Comparison of ENCODE assay signal across 23 cellular contexts in the genomic region with DNA sequence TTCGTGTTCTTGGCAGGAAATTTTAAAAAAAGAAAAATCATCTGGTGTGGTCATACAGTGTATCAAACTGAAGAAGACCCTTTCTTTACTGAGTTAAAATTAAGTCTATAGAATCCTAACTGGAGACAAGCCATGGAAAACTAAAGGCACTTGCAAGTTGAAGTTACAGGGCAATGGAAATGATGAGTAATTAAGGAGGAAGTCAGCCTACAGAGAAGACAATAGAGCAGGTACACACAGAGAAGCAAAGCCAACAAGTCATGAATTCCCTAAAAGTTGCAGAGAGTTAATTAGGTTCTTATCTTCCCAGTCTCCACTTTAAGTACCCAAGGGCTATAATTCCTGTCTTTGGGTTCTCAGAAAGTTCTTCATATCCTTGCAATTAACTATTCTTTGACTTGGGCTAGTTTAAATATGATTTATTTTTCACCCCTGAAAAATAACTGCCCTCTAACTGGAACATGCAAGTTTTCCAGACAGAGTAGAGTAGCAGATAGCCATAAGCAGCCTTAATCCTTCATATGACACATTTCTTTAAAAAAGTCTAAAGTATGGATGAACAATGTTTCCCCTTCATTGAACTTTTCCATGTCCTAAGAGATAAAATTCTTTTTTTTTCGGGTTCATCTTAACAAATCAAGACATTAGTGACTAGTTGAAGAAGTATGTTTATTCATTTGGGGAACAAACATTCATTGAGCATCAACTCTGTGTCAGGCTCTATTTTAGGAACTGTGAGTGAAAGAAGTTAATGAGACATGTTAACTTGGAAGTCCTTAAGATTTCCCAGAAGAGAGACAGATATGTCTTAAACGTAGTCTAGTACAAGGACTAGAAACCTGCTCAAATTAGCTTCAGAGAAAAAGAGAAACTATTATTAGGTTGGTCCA. TPM values are rescaled to one million over a fixed set of nuclear protein-coding genes. Genes with fewer than 3 reads are reported as not detected.
DNase-seq lines count a peak whose midpoint lies in the region; ATAC-seq and TF ChIP-seq lines count a peak whose summit lies in the region.
"Had no signal": no experiment of that assay in that cellular context is flagged by ENCODE, and none has a peak within 500 bp of the region (broad histone marks: within the 10 kb centered on the region; RNA-seq: fewer than 3 reads in every experiment).

No MANE protein-coding gene starts in this region.

- no peaks in the 10 kb centered on the region for H4K20me1 ChIP-seq in Loucy (ENCODE audit: insufficient read depth, low read length, poor library complexity, severe bottlenecking)

- DNase-seq in EH (ENCODE audit: low read depth) (peak; percentile 74), cardiac fibroblast (ENCODE audit: low read depth in 2 of 2) (peak; percentile 29 to 63), mesenchymal stem cell (peak; percentile 68), HK-2 (ENCODE audit: unreplicated experiment) (no peak), omental fat pad (ENCODE audit: low spot score) (no peak)
- DNase-seq in activated CD4-positive, CD25-positive, alpha-beta regulatory T cell treated with anti-CD3 and anti-CD28 coated beads, Interleukin-2, amount 50 U/mL, for 72 hours: no peak
- DNase-seq: activated CD4-positive, CD25-positive, alpha-beta regulatory T cell; activated effector memory CD4-positive, alpha-beta T cell treated with Interleukin-2 at 50 U/mL for 16 hours; adrenal gland; CD8-positive, alpha-beta memory T cell; cerebellar nuclear complex; DND-41; foreskin keratinocyte; NCI-H1092; NCI-H2029 treated with DMSO at 0.1 percent for 48 hours; NCI-H510A treated with DMSO at 0.1 percent for 48 hours; right lobe of liver; stimulated activated naive CD8-positive, alpha-beta T cell treated with anti-CD3 and anti-CD28 coated beads, Interleukin-15, Interleukin-2, amounts not matched to agents 100 U/mL and 50 U/mL, for 24 hours; upper lobe of right lung had no signal

- no peak overlapping the region for H2AK5ac ChIP-seq in mesenchymal stem cell (ENCODE audit: low read length, severe bottlenecking)

- no peaks in the 10 kb centered on the region for H3K79me2 ChIP-seq in Loucy (ENCODE audit: insufficient read depth, low read length)

- no peaks in the 10 kb centered on the region for H3K27me3 ChIP-seq in Loucy (ENCODE audit: insufficient read depth, low read length, poor library complexity, severe bottlenecking)
- H3K27me3 ChIP-seq in mesenchymal stem cell (ENCODE audit: control insufficient read depth in 1 of 2, insufficient read depth in 1 of 2, low read length in 2 of 2): no peaks in the 10 kb centered on the region
- H3K27me3 ChIP-seq: adrenal gland, foreskin keratinocyte, right lobe of liver, upper lobe of right lung had no signal

- H3K4me1 ChIP-seq in Loucy (ENCODE audit: insufficient read depth, low read length, poor library complexity, severe bottlenecking) (peaks cover 17% of the 10 kb centered on the region), mesenchymal stem cell (ENCODE audit: control insufficient read depth, insufficient read depth, low read depth, low read length) (peaks cover 4% of the 10 kb centered on the region)

- H3K27ac ChIP-seq in mesenchymal stem cell (ENCODE audit: low read length, poor library complexity, severe bottlenecking): no peak overlapping the region
- H3K27ac ChIP-seq: foreskin keratinocyte, HL-60, right lobe of liver, upper lobe of right lung had no signal

- no peak overlapping the region for H2BK15ac ChIP-seq in mesenchymal stem cell (ENCODE audit: low read depth, poor library complexity, severe bottlenecking)

- no peak overlapping the region for H3K18ac ChIP-seq in mesenchymal stem cell (ENCODE audit: low read depth in 1 of 2, low read length in 2 of 2)

- no peak overlapping the region for H2BK12ac ChIP-seq in mesenchymal stem cell (ENCODE audit: low read length in 2 of 2)

- no peak overlapping the region for H2BK120ac ChIP-seq in mesenchymal stem cell (ENCODE audit: low read depth, low read length)

- no peak overlapping the region for H4K91ac ChIP-seq in mesenchymal stem cell (ENCODE audit: low read length)

- H3K23ac ChIP-seq in mesenchymal stem cell (ENCODE audit: low read length in 2 of 2): no peak overlapping the region

- H3K9me3 ChIP-seq in Loucy (ENCODE audit: insufficient read depth, low read depth, low read length): no peaks in the 10 kb centered on the region
- H3K9me3 ChIP-seq in mesenchymal stem cell (ENCODE audit: control insufficient read depth, low read length): no peaks in the 10 kb centered on the region
- H3K9me3 ChIP-seq: adrenal gland, right lobe of liver, upper lobe of right lung had no signal

- no peaks in the 10 kb centered on the region for H3K9me2 ChIP-seq in Loucy (replicated peaks; ENCODE audit: low read depth, low read length)

- no peaks in the 10 kb centered on the region; the same call in 1 of the 2 replicates for H3F3A ChIP-seq in Loucy (ENCODE audit: low read depth)

- no peak overlapping the region for H3K4ac ChIP-seq in mesenchymal stem cell (ENCODE audit: low read depth in 1 of 2, low read length in 2 of 2)

- H3K4me2 ChIP-seq in Loucy (ENCODE audit: low read depth, low read length, poor library complexity, severe bottlenecking): no peak overlapping the region
- no peak overlapping the region for H3K4me2 ChIP-seq in mesenchymal stem cell (ENCODE audit: low read length, poor library complexity, severe bottlenecking)

- H3K9ac ChIP-seq in Loucy (ENCODE audit: low read depth, low read length, poor library complexity, severe bottlenecking) (no peak overlapping the region), mesenchymal stem cell (ENCODE audit: low read length) (peak overlapping the region; percentile 28)

- H3K36me3 ChIP-seq in Loucy (ENCODE audit: insufficient read depth, low read length): no peaks in the 10 kb centered on the region
- no peaks in the 10 kb centered on the region for H3K36me3 ChIP-seq in mesenchymal stem cell (ENCODE audit: control insufficient read depth in 1 of 2, insufficient read depth in 2 of 2, low read depth in 1 of 2, low read length in 2 of 2)
- H3K36me3 ChIP-seq: adrenal gland, right lobe of liver, upper lobe of right lung had no signal

- no peaks in the 10 kb centered on the region for H3K79me1 ChIP-seq in mesenchymal stem cell (replicated peaks; ENCODE audit: low read length, poor library complexity, severe bottlenecking)

- H4K8ac ChIP-seq in mesenchymal stem cell (ENCODE audit: low read length): no peak overlapping the region

- TF ChIP-seq CTCF in Loucy (conservative IDR thresholded peaks at IDR 0.05; ENCODE audit: low read length) (no peak), cardiac fibroblast (IDR thresholded peaks at IDR 0.05; ENCODE audit: low read depth, low read length) (no peak), omental fat pad (IDR thresholded peaks at IDR 0.05) (no peak)

- 50% methylated on average over 1 of the region's 3 CpGs for WGBS in mesenchymal stem cell

- no peak overlapping the region for H3K14ac ChIP-seq in mesenchymal stem cell (ENCODE audit: low read length in 2 of 2)

- H3K4me3 ChIP-seq in Loucy (ENCODE audit: low read length, poor library complexity, severe bottlenecking) (no peak overlapping the region), cardiac fibroblast (replicated peaks in 1 of 2; ENCODE audit: low read depth in 2 of 2, low read length in 2 of 2) (no peak overlapping the region), mesenchymal stem cell (ENCODE audit: insufficient read depth in 1 of 2, low read depth in 1 of 2, low read length in 2 of 2) (no peak overlapping the region)
- H3K4me3 ChIP-seq: adrenal gland, right lobe of liver, upper lobe of right lung had no signal

- no peak for ATAC-seq in HG03025 (IDR thresholded peaks at IDR 0.05; ENCODE audit: low FRiP score, unreplicated experiment)
- no peak for ATAC-seq in omental fat pad (ENCODE audit: low FRiP score)
- ATAC-seq: foreskin keratinocyte; left lobe of liver; right lobe of liver; stimulated activated naive CD8-positive, alpha-beta T cell treated with anti-CD3 and anti-CD28 coated beads, Interleukin-15, Interleukin-2, amounts not matched to agents 100 U/mL and 50 U/mL, for 24 hours; upper lobe of right lung had no signal

- peak overlapping the region; percentile 26; the same call in 1 of the 2 replicates for H2AFZ ChIP-seq in Loucy (ENCODE audit: low read length)
- no peak overlapping the region for H2AFZ ChIP-seq in mesenchymal stem cell (ENCODE audit: low read depth, low read length)

- H2BK5ac ChIP-seq in mesenchymal stem cell (ENCODE audit: low read depth, low read length, poor library complexity, severe bottlenecking): no peak overlapping the region

RNA-seq across cellular contexts. Expression of a gene that starts 5.2 kb away (rescaled TPM):
- 24.1 TPM for polyA plus RNA-seq in mesenchymal stem cell (2013, experiment 1 of 2)
- 23.8 TPM for polyA plus RNA-seq in mesenchymal stem cell (2013, experiment 2 of 2)
- total RNA-seq in omental fat pad: 1 to 10 TPM; 1.1 to 6.8 (median 1.8) TPM

Comparison
In these comparisons a context has a peak if more than half of its experiments do, and no peak if none do; other contexts are left out.
1. DNase-seq: peak in EH (single experiment), cardiac fibroblast (2 of 2) and mesenchymal stem cell (single experiment); none in activated CD4-positive, CD25-positive, alpha-beta regulatory T cell treated with anti-CD3 and anti-CD28 coated beads, Interleukin-2, amount 50 U/mL, for 72 hours (single experiment), HK-2 (single experiment) and omental fat pad (single experiment).